ENCODE assay signal across 23 cellular contexts in the genomic region with DNA sequence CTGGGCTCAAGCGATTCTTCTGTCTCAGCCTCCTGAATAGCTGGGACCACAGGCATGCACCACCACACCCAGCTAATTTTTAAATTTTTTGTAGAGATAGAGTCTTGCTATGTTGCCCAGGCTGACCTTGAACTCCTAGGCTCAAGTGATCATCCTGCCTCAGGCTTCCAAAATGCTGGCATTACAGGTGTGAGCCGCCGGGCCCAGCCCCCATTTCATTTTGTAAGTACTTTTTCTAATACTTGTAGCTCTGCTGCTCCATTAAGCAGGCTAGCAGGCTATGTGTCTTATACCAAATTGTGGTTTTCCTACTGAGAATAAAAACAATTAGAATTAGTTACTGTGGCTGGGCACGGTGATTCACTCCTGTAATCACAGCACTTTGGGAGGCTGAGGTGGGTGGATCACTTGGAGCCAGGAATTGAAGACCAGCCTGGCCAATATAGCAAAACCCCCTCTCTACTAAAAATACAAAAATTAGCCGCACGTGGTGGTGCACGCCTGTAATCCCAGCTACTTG. TPM values are rescaled to one million over a fixed set of nuclear protein-coding genes. Genes with fewer than 3 reads are reported as not detected.
DNase-seq lines count a peak whose midpoint lies in the region; ATAC-seq, FAIRE-seq and TF ChIP-seq lines count a peak whose summit lies in the region.
"Had no signal": no experiment of that assay in that cellular context is flagged by ENCODE, and none has a peak within 500 bp of the region (broad histone marks: within the 10 kb centered on the region; RNA-seq: fewer than 3 reads in every experiment).

No MANE protein-coding gene starts in this region.

- no peak for TF ChIP-seq RAD21 in HepG2 (CRISPR knock-in tag; IDR thresholded peaks at IDR 0.05)

- H3K36me3 ChIP-seq in HepG2 (replicated peaks in 1 of 2; ENCODE audit: control insufficient read depth in 1 of 2, insufficient read depth in 2 of 2, low read length in 2 of 2) (peaks cover 4 to 14% of the 10 kb centered on the region in 2 experiments; a peak in 4 of 5 replicates), right lobe of liver (no peaks in the 10 kb centered on the region)

- WGBS in HepG2 (ENCODE audit: low lambda C conversion rate), result 97% methylated on average over 7 of the region's 7 CpGs
- 83% methylated on average over 6 of the region's 7 CpGs for WGBS in right lobe of liver (ENCODE audit: insufficient coverage, low coverage, low lambda C conversion rate, missing lambda C conversion rate)

- no peak overlapping the region for H3K4me3 Mint-ChIP-seq in glutamatergic neuron (ENCODE audit: unreplicated experiment)

- H3K27me3 Mint-ChIP-seq in glutamatergic neuron (ENCODE audit: unreplicated experiment), result no peaks in the 10 kb centered on the region

- H3K4me3 ChIP-seq in HepG2 (replicated peaks in 1 of 3; ENCODE audit: insufficient read depth in 1 of 3, low read depth in 2 of 3, low read length in 3 of 3) (no peak overlapping the region), right lobe of liver (no peak overlapping the region), astrocyte of the cerebellum (ENCODE audit: low read depth, low read length) (no peak overlapping the region)
- H3K4me3 ChIP-seq: GM23248, HAP-1 had no signal

- H3K4me2 ChIP-seq in HepG2 (ENCODE audit: low read depth, low read length), result no peak overlapping the region
- H3K4me2 ChIP-seq: KMS-11 had no signal

- in situ Hi-C loops in HepG2 (cut with HindIII; ENCODE audit: extremely low pct_ligation_motif_present, low pct_unique_long_range_greater_than_20kb) (no loop called here), astrocyte of the cerebellum (cut with HindIII; ENCODE audit: low sequenced_read_pairs) (no loop called here)

- no peak overlapping the region for H3K9ac ChIP-seq in HepG2 (ENCODE audit: insufficient read depth, low read depth, low read length)
- H3K9ac ChIP-seq: GM23248, KMS-11 had no signal

- POLR2A ChIA-PET in HepG2 (lab: Yijun Ruan, JAX), result no interaction called here

- TF ChIP-seq CTCF in HepG2 (CRISPR knock-in tag; IDR thresholded peaks at IDR 0.05) (no peak), right lobe of liver (IDR thresholded peaks at IDR 0.05) (no peak), astrocyte of the cerebellum (IDR thresholded peaks at IDR 0.05; ENCODE audit: low read depth, low read length, missing control alignments) (no peak), glutamatergic neuron (IDR thresholded peaks at IDR 0.05; ENCODE audit: partially characterized antibody, unreplicated experiment) (no peak)

- ATAC-seq in HepG2 (no peak), right lobe of liver (no peak), SK-N-SH treated with all-trans-retinoic acid at 6 μM for 48 hours (no peak)
- ATAC-seq: Panc1 had no signal

- no peak for TF ChIP-seq EP300 in HepG2 (IDR thresholded peaks at IDR 0.05; ENCODE audit: low read depth in 2 of 2, low read length in 2 of 2)
- TF ChIP-seq EP300 in HepG2 (CRISPR knock-in tag; IDR thresholded peaks at IDR 0.05; ENCODE audit: borderline replicate concordance), result no peak

- H3K79me2 ChIP-seq in HepG2 (ENCODE audit: insufficient read depth, low read length), result peaks cover 24% of the 10 kb centered on the region

- CTCF ChIA-PET in HepG2 (lab: Yijun Ruan, JAX; ENCODE audit: low intra/inter-chr PET ratio, low total read pairs), result no interaction called here

- no peak overlapping the region for H3K27ac Mint-ChIP-seq in glutamatergic neuron (ENCODE audit: unreplicated experiment)

- no TSS peak for BruUV-seq in HepG2 (replicated peaks; lab: Mats Ljungman, UMichigan)

- H3K4me1 Mint-ChIP-seq in glutamatergic neuron (ENCODE audit: low read depth, unreplicated experiment), result no peaks in the 10 kb centered on the region

- H2AFZ ChIP-seq in HepG2 (ENCODE audit: low read length), result no peak overlapping the region
- H2AFZ ChIP-seq: GM23248 had no signal

- H3K27ac ChIP-seq in HepG2 (ENCODE audit: extremely low read length, insufficient read depth, low read length) (no peak overlapping the region), right lobe of liver (no peak overlapping the region)
- H3K27ac ChIP-seq: GM23248, KMS-11 had no signal

- no peak for FAIRE-seq in HepG2 (lab: Jason Lieb, UNC)
- FAIRE-seq: A204.1, GM12891 had no signal

- TF ChIP-seq POLR2A in HepG2 (IDR thresholded peaks at IDR 0.05; ENCODE audit: insufficient read depth in 1 of 2, low read depth in 2 of 2, low read length in 2 of 2) (no peak), right lobe of liver (IDR thresholded peaks at IDR 0.05) (no peak)

- H3K9me3 ChIP-seq in HepG2 (ENCODE audit: low read length) (no peaks in the 10 kb centered on the region), right lobe of liver (no peaks in the 10 kb centered on the region)
- H3K9me3 ChIP-seq: HAP-1 had no signal

- DNase-seq in HepG2 (ENCODE audit: low spot score) (no peak), right lobe of liver (no peak), astrocyte of the cerebellum (ENCODE audit: low read depth) (peak; percentile 49), kidney glomerular epithelial cell (lab: John Stamatoyannopoulos, UW) (peak; percentile 26), glutamatergic neuron (no peak), DMS79 (lab: John Stamatoyannopoulos, UW) (no peak)
- DNase-seq: DMS79 treated with DMSO at 0.1 percent for 48 hours; GM23248; IMR-90; NCI-H1105; NCI-H2029 treated with DMSO at 0.1 percent for 48 hours; NCI-H2171; NCI-H345; NCI-H524; NCI-H774; NK-92 treated with Interleukin-12 subunit alpha and Interleukin-12 subunit beta, amount 100 ng/mL, for 24 hours; SW 1271 had no signal

- H3K9me3 Mint-ChIP-seq in glutamatergic neuron (ENCODE audit: unreplicated experiment), result peaks cover 3% of the 10 kb centered on the region

- H3K27me3 ChIP-seq in HepG2 (ENCODE audit: control insufficient read depth in 1 of 2, insufficient read depth in 2 of 2, low read length in 2 of 2), result no peaks in the 10 kb centered on the region
- H3K27me3 ChIP-seq in right lobe of liver, result no peaks in the 10 kb centered on the region

- peaks cover 5% of the 10 kb centered on the region for H3K36me3 Mint-ChIP-seq in glutamatergic neuron (ENCODE audit: unreplicated experiment)

- H3K4me1 ChIP-seq in HepG2 (ENCODE audit: insufficient read depth, low read length) (0 out of 2 replicates have a peak, but pooled peaks cover 9% of the 10 kb centered on the region), right lobe of liver (peaks cover 0 to 7% (median 0%) of the 10 kb centered on the region in 4 donors)
- H3K4me1 ChIP-seq: HAP-1 had no signal

- intact Hi-C loops in HepG2 (cut with micrococcal nuclease; ENCODE audit: unreplicated experiment) (no loop called here), right lobe of liver (cut with DNase I) (no loop called here)

- H4K20me1 ChIP-seq in HepG2 (ENCODE audit: insufficient read depth, low read length), result peaks cover 18% of the 10 kb centered on the region; the same call in 1 of the 2 replicates

RNA-seq across cellular contexts. Expression of a gene that starts 22.4 kb away (rescaled TPM):
- 13.2 and 14.8 TPM in 2 replicates for total RNA-seq in HepG2 (2016; rRNA removed; fragmentation: Illumina TruSeq; extraction: Trizol)
- total RNA-seq in HepG2 (2016; cell fraction: cytosol; rRNA removed; fragmentation: Illumina TruSeq; extraction: Trizol; ENCODE audit: low read depth), result 6.1 and 6.3 TPM in 2 replicates
- total RNA-seq in HepG2 (2016; cell fraction: insoluble cytoplasmic fraction; rRNA removed; fragmentation: Illumina TruSeq; extraction: Trizol), result 12.8 and 13.6 TPM in 2 replicates
- 12.4 and 12.9 TPM in 2 replicates for total RNA-seq in HepG2 (2016; cell fraction: membrane; rRNA removed; fragmentation: Illumina TruSeq; extraction: Trizol)
- total RNA-seq in HepG2 (2016; cell fraction: nucleus; rRNA removed; fragmentation: Illumina TruSeq; extraction: Trizol), result 18.9 and 19.6 TPM in 2 replicates
- 16.8 and 19.6 TPM in 2 replicates for polyA plus RNA-seq in HepG2 (2011; rRNA removed)
- 13.8 and 15.9 TPM in 2 replicates for polyA plus RNA-seq in HepG2 (2011; cell fraction: cytosol; rRNA removed)
- 22.9 and 26.6 TPM in 2 replicates for polyA plus RNA-seq in HepG2 (2011; cell fraction: nucleus; rRNA removed)
- 15.7 and 17.2 TPM in 2 replicates for polyA plus RNA-seq in HepG2 (2012)
- 4.9 and 5.5 TPM in 2 replicates for polyA plus RNA-seq in HepG2 (2016; cell fraction: cytosol; fragmentation: Illumina TruSeq; extraction: Trizol; ENCODE audit: low read depth)
- 8.6 and 9.4 TPM in 2 replicates for polyA plus RNA-seq in HepG2 (2016; cell fraction: insoluble cytoplasmic fraction; fragmentation: Illumina TruSeq; extraction: Trizol; ENCODE audit: low read depth)
- polyA plus RNA-seq in HepG2 (2016; cell fraction: membrane; fragmentation: Illumina TruSeq; extraction: Trizol; ENCODE audit: low read depth), result 7.3 and 7.7 TPM in 2 replicates
- 20.9 and 22.7 TPM in 2 replicates for polyA plus RNA-seq in HepG2 (2016; cell fraction: nucleus; fragmentation: Illumina TruSeq; extraction: Trizol; ENCODE audit: insufficient read depth, low read depth)
- polyA minus RNA-seq in HepG2 (2011; rRNA and poly(A)+ RNA removed; ENCODE audit: low replicate concordance), result 96.0 and 153 TPM in 2 replicates
- 25.6 and 27.9 TPM in 2 replicates for polyA minus RNA-seq in HepG2 (2011; cell fraction: cytosol; rRNA and poly(A)+ RNA removed)
- polyA minus RNA-seq in HepG2 (2011; cell fraction: nucleus; rRNA and poly(A)+ RNA removed), result 19.3 and 24.1 TPM in 2 replicates
- 10 to 100 TPM in 1 of 6 experiments, 1 to 10 TPM in 5; 7.5 to 12.3 (median 8.7) TPM for total RNA-seq in right lobe of liver
- total RNA-seq in glutamatergic neuron (ENCODE audit: unreplicated experiment), result 41.5 TPM

RNA-seq across cellular contexts. Expression of a gene that starts 29.6 kb away (rescaled TPM):
- total RNA-seq in HepG2 (2016; rRNA removed; fragmentation: Illumina TruSeq; extraction: Trizol) (56.2 and 57.9 TPM in 2 replicates), right lobe of liver (10 to 100 TPM; 15.1 to 27.9 (median 21.3) TPM), glutamatergic neuron (ENCODE audit: unreplicated experiment) (121 TPM)
- total RNA-seq in HepG2 (2016; cell fraction: cytosol; rRNA removed; fragmentation: Illumina TruSeq; extraction: Trizol; ENCODE audit: low read depth), result 16.9 and 19.3 TPM in 2 replicates
- total RNA-seq in HepG2 (2016; cell fraction: insoluble cytoplasmic fraction; rRNA removed; fragmentation: Illumina TruSeq; extraction: Trizol), result 53.7 and 60.6 TPM in 2 replicates
- total RNA-seq in HepG2 (2016; cell fraction: membrane; rRNA removed; fragmentation: Illumina TruSeq; extraction: Trizol), result 53.0 and 67.7 TPM in 2 replicates
- 35.8 and 40.9 TPM in 2 replicates for total RNA-seq in HepG2 (2016; cell fraction: nucleus; rRNA removed; fragmentation: Illumina TruSeq; extraction: Trizol)
- polyA plus RNA-seq in HepG2 (2011; rRNA removed), result 25.9 and 29.0 TPM in 2 replicates
- polyA plus RNA-seq in HepG2 (2011; cell fraction: cytosol; rRNA removed), result 19.4 and 31.7 TPM in 2 replicates
- polyA plus RNA-seq in HepG2 (2011; cell fraction: nucleus; rRNA removed), result 12.0 and 15.0 TPM in 2 replicates
- polyA plus RNA-seq in HepG2 (2012), result 31.0 and 35.1 TPM in 2 replicates
- 17.3 and 25.8 TPM in 2 replicates for polyA plus RNA-seq in HepG2 (2016; cell fraction: cytosol; fragmentation: Illumina TruSeq; extraction: Trizol; ENCODE audit: low read depth)
- 56.7 and 62.3 TPM in 2 replicates for polyA plus RNA-seq in HepG2 (2016; cell fraction: insoluble cytoplasmic fraction; fragmentation: Illumina TruSeq; extraction: Trizol; ENCODE audit: low read depth)
- polyA plus RNA-seq in HepG2 (2016; cell fraction: membrane; fragmentation: Illumina TruSeq; extraction: Trizol; ENCODE audit: low read depth), result 43.6 and 55.5 TPM in 2 replicates
- 53.5 and 56.8 TPM in 2 replicates for polyA plus RNA-seq in HepG2 (2016; cell fraction: nucleus; fragmentation: Illumina TruSeq; extraction: Trizol; ENCODE audit: insufficient read depth, low read depth)
- polyA minus RNA-seq in HepG2 (2011; rRNA and poly(A)+ RNA removed; ENCODE audit: low replicate concordance), result 32.3 and 59.0 TPM in 2 replicates
- polyA minus RNA-seq in HepG2 (2011; cell fraction: cytosol; rRNA and poly(A)+ RNA removed), result 24.4 and 31.8 TPM in 2 replicates
- polyA minus RNA-seq in HepG2 (2011; cell fraction: nucleus; rRNA and poly(A)+ RNA removed), result 29.0 and 33.6 TPM in 2 replicates

Comparison
In these comparisons a context has a peak if more than half of its experiments do, and no peak if none do; other contexts are left out.
1. DNase-seq: peak in astrocyte of the cerebellum (single experiment) and kidney glomerular epithelial cell (single experiment); none in HepG2 (single experiment), right lobe of liver (0 of 3), glutamatergic neuron (single experiment) and DMS79 (single experiment).